17 cellular contexts compared by ENCODE assay signal in the genomic region with DNA sequence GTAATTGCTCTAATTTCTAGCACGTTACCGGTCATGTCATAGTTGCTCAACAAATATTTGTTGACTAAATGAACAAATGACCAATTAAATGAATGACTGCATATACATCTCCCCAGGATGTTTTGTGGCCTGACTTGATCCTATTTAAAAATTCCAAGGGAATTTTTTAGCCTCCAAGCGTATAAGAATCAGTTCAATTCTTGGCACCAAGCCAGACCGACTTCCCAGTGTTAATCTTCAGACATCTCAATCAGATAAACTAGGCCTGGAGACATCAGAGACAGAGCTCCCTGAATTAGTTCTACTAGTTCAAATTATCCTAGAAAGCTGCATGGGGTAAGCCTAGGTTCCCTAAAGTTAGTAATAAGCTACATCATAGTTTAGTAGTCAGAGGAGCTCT.
DNase-seq lines count a peak whose midpoint lies in the region; ATAC-seq and TF ChIP-seq lines count a peak whose summit lies in the region.
"Had no signal": no experiment of that assay in that cellular context is flagged by ENCODE, and none has a peak within 500 bp of the region (broad histone marks: within the 10 kb centered on the region; RNA-seq: fewer than 3 reads in every experiment).

No MANE protein-coding gene starts in this region.

- H3K36me3 ChIP-seq in SK-N-MC (ENCODE audit: insufficient read depth, low read length) (no peaks in the 10 kb centered on the region), mucosa of descending colon (ENCODE audit: low read depth) (no peaks in the 10 kb centered on the region)
- peaks cover 3% of the 10 kb centered on the region for H3K36me3 ChIP-seq in effector memory CD4-positive, alpha-beta T cell (ENCODE audit: control insufficient read depth, insufficient read depth, low read length)

- no peaks in the 10 kb centered on the region for H3K9me3 ChIP-seq in SK-N-MC (ENCODE audit: low read depth, low read length)
- no peaks in the 10 kb centered on the region for H3K9me3 ChIP-seq in effector memory CD4-positive, alpha-beta T cell (ENCODE audit: control insufficient read depth, low read length)
- H3K9me3 ChIP-seq in mucosa of descending colon = no peaks in the 10 kb centered on the region
- H3K9me3 ChIP-seq: A549 had no signal

- H3K9ac ChIP-seq in SK-N-MC (ENCODE audit: insufficient read length) = no peak overlapping the region

- H3K27ac Mint-ChIP-seq in activated T-cell treated with anti-CD3 and anti-CD28 coated beads, Interleukin-2, amount 50 U/mL, for 72 hours = peak overlapping the region; percentile 32
- H3K27ac Mint-ChIP-seq in nephron progenitor cell = peak overlapping the region; percentile 60
- H3K27ac Mint-ChIP-seq: HFFc6 had no signal

- H3K4me1 ChIP-seq in effector memory CD4-positive, alpha-beta T cell (ENCODE audit: control insufficient read depth, insufficient read depth, low read length, poor library complexity, severe bottlenecking) = no peaks in the 10 kb centered on the region
- H3K4me1 ChIP-seq in mucosa of descending colon (ENCODE audit: low read depth) = no peaks in the 10 kb centered on the region
- H3K4me1 ChIP-seq: A549 had no signal

- H3K4me3 ChIP-seq in SK-N-MC = no peak overlapping the region
- no peak overlapping the region for H3K4me3 ChIP-seq in effector memory CD4-positive, alpha-beta T cell (ENCODE audit: insufficient read depth, low read depth, low read length, poor library complexity, severe bottlenecking)
- H3K4me3 ChIP-seq in mucosa of descending colon = no peak overlapping the region
- H3K4me3 ChIP-seq: A549 had no signal

- no peak for ATAC-seq in activated T-cell treated with anti-CD3 and anti-CD28 coated beads, Interleukin-2, amount 50 U/mL, for 72 hours (replicated peaks in 1 of 2)
- no peak for ATAC-seq in mucosa of descending colon
- ATAC-seq: A549, PC-3 had no signal

- intact Hi-C loops in mucosa of descending colon (cut with DNase I, micrococcal nuclease) = no loop called here

- H3K27me3 ChIP-seq in effector memory CD4-positive, alpha-beta T cell (replicated peaks; ENCODE audit: control insufficient read depth, insufficient read depth, low read length, poor library complexity, severe bottlenecking) = no peaks in the 10 kb centered on the region

- no peaks in the 10 kb centered on the region for H3K4me1 Mint-ChIP-seq in activated T-cell treated with anti-CD3 and anti-CD28 coated beads, Interleukin-2, amount 50 U/mL, for 72 hours (ENCODE audit: low read depth)
- H3K4me1 Mint-ChIP-seq in nephron progenitor cell = peaks cover 16% of the 10 kb centered on the region

- no peak overlapping the region for H3K4me3 Mint-ChIP-seq in activated T-cell treated with anti-CD3 and anti-CD28 coated beads, Interleukin-2, amount 50 U/mL, for 72 hours
- H3K4me3 Mint-ChIP-seq in nephron progenitor cell = no peak overlapping the region
- H3K4me3 Mint-ChIP-seq: CD14-positive monocyte, HFFc6 had no signal

- no peak for DNase-seq in activated T-cell treated with anti-CD3 and anti-CD28 coated beads, Interleukin-2, amount 50 U/mL, for 72 hours
- no peak for DNase-seq in activated T-cell treated with anti-CD3 and anti-CD28 coated beads, Interleukin-2, amount 50 U/mL, for 1 hour
- DNase-seq in SK-N-MC (ENCODE audit: low read depth, low spot score) = peak; percentile 14
- no peak for DNase-seq in nephron progenitor cell
- no peak for DNase-seq in central memory CD4-positive, alpha-beta T cell
- DNase-seq in effector memory CD4-positive, alpha-beta T cell = no peak
- DNase-seq in mucosa of descending colon = no peak
- DNase-seq: DMS153, HFFc6, Karpas-422, MM.1S, NCI-H1092 treated with DMSO at 0.1 percent for 48 hours, NCI-H2081 treated with DMSO at 0.1 percent for 48 hours, NCI-H2227 treated with DMSO at 0.1 percent for 48 hours, PC-3 had no signal

- H3K27me3 Mint-ChIP-seq in activated T-cell treated with anti-CD3 and anti-CD28 coated beads, Interleukin-2, amount 50 U/mL, for 72 hours (ENCODE audit: low read depth) = no peaks in the 10 kb centered on the region
- peaks cover 7% of the 10 kb centered on the region for H3K27me3 Mint-ChIP-seq in nephron progenitor cell (ENCODE audit: low read depth, poor library complexity)

- TF ChIP-seq CTCF in nephron progenitor cell (IDR thresholded peaks at IDR 0.05) (no peak), mucosa of descending colon (IDR thresholded peaks at IDR 0.05) (no peak)

- H3K36me3 Mint-ChIP-seq in activated T-cell treated with anti-CD3 and anti-CD28 coated beads, Interleukin-2, amount 50 U/mL, for 72 hours (ENCODE audit: insufficient read depth in 2 of 2) = peaks cover 0 to 3% of the 10 kb centered on the region in 2 donors
- no peaks in the 10 kb centered on the region for H3K36me3 Mint-ChIP-seq in nephron progenitor cell (ENCODE audit: low read depth)

- no peaks in the 10 kb centered on the region for H3K9me3 Mint-ChIP-seq in activated T-cell treated with anti-CD3 and anti-CD28 coated beads, Interleukin-2, amount 50 U/mL, for 72 hours
- H3K9me3 Mint-ChIP-seq in nephron progenitor cell = no peaks in the 10 kb centered on the region
- H3K9me3 Mint-ChIP-seq: HFFc6 had no signal

- H3K27ac ChIP-seq in SK-N-MC = no peak overlapping the region
- no peak overlapping the region for H3K27ac ChIP-seq in effector memory CD4-positive, alpha-beta T cell (ENCODE audit: insufficient read depth, low read length, poor library complexity, severe bottlenecking)
- H3K27ac ChIP-seq: A549 had no signal
